Comparison of ENCODE assay signal across 18 cellular contexts in genomic region chr1:12053752-12054548, GRCh38. TPM values are rescaled to one million over a fixed set of nuclear protein-coding genes. Genes with fewer than 3 reads are reported as not detected.
DNase-seq lines count a peak whose midpoint lies in the region; ATAC-seq and TF ChIP-seq lines count a peak whose summit lies in the region.
"Had no signal": no experiment of that assay in that cellular context is flagged by ENCODE, and none has a peak within 500 bp of the region (broad histone marks: within the 10 kb centered on the region; RNA-seq: fewer than 3 reads in every experiment).

No MANE protein-coding gene starts in this region.

- CTCF ChIA-PET in activated CD4-positive, alpha-beta memory T cell treated with anti-CD3 and anti-CD28 coated beads for 36 hours (lab: Charles Lee), result interaction anchor here (1.2 kb wide), 1 partner anchor 13 kb away, joined by 3 read pairs; no protein-coding TSS in a partner anchor
- CTCF ChIA-PET in activated CD4-positive, alpha-beta memory T cell treated with anti-CD3 and anti-CD28 coated beads, Interleukin-2, amount 10 ng/mL, durations not matched to agents 7 days and 5 days (lab: Charles Lee), result interaction anchor here (0.9 kb wide), 1 partner anchor 9 kb away, joined by 3 read pairs; the partner anchor contains the start of gene TNFRSF8

- peaks cover 3% of the 10 kb centered on the region for H3K36me3 Mint-ChIP-seq in activated CD4-positive, alpha-beta memory T cell treated with anti-CD3 and anti-CD28 coated beads for 36 hours
- no peaks in the 10 kb centered on the region for H3K36me3 Mint-ChIP-seq in activated CD4-positive, alpha-beta memory T cell treated with anti-CD3 and anti-CD28 coated beads, Interleukin-2, amount 10 ng/mL, durations not matched to agents 7 days and 5 days (ENCODE audit: low read depth)
- H3K36me3 Mint-ChIP-seq: CD4-positive, alpha-beta memory T cell had no signal

- peak overlapping the region; percentile 64 for H3K27ac Mint-ChIP-seq in activated CD4-positive, alpha-beta memory T cell treated with anti-CD3 and anti-CD28 coated beads for 36 hours
- no peak overlapping the region for H3K27ac Mint-ChIP-seq in activated CD4-positive, alpha-beta memory T cell treated with anti-CD3 and anti-CD28 coated beads, Interleukin-2, amount 10 ng/mL, durations not matched to agents 7 days and 5 days

- H3K4me3 ChIP-seq in osteoblast (ENCODE audit: insufficient read depth, low read length) (no peak overlapping the region), smooth muscle cell (no peak overlapping the region), MM.1S (ENCODE audit: low read length) (no peak overlapping the region)
- H3K4me3 ChIP-seq: A549, coronary artery, heart right ventricle, vagina had no signal

- H3K36me3 ChIP-seq in osteoblast (ENCODE audit: insufficient read depth, low read length) (no peaks in the 10 kb centered on the region), smooth muscle cell (ENCODE audit: low read depth) (no peaks in the 10 kb centered on the region), MM.1S (replicated peaks; ENCODE audit: insufficient read depth, low read length) (no peaks in the 10 kb centered on the region)
- H3K36me3 ChIP-seq: heart right ventricle, vagina had no signal

- no peaks in the 10 kb centered on the region for H3K9me3 Mint-ChIP-seq in activated CD4-positive, alpha-beta memory T cell treated with anti-CD3 and anti-CD28 coated beads for 36 hours
- H3K9me3 Mint-ChIP-seq in activated CD4-positive, alpha-beta memory T cell treated with anti-CD3 and anti-CD28 coated beads, Interleukin-2, amount 10 ng/mL, durations not matched to agents 7 days and 5 days, result no peaks in the 10 kb centered on the region
- H3K9me3 Mint-ChIP-seq: CD4-positive, alpha-beta memory T cell had no signal

- no peaks in the 10 kb centered on the region for H4K20me1 ChIP-seq in osteoblast (ENCODE audit: insufficient read depth, low read length)
- H4K20me1 ChIP-seq in smooth muscle cell (ENCODE audit: low read depth), result no peaks in the 10 kb centered on the region
- no peaks in the 10 kb centered on the region for H4K20me1 ChIP-seq in MM.1S (ENCODE audit: insufficient read depth, low read length)

- DNase-seq in activated CD4-positive, alpha-beta memory T cell treated with anti-CD3 and anti-CD28 coated beads for 36 hours, result peak; percentile 59
- DNase-seq in activated CD4-positive, alpha-beta memory T cell treated with anti-CD3 and anti-CD28 coated beads, Interleukin-2, amount 10 ng/mL, durations not matched to agents 7 days and 5 days, result no peak
- DNase-seq in SK-N-DZ (ENCODE audit: low spot score) (peak; percentile 63), osteoblast (ENCODE audit: insufficient read length, low spot score, missing footprints) (peak; percentile 25), smooth muscle cell (lab: John Stamatoyannopoulos, UW; ENCODE audit: unreplicated experiment) (no peak), MM.1S (no peak), HCEC 1CT (no peak)
- DNase-seq: activated CD4-positive, CD25-positive, alpha-beta regulatory T cell; activated T-cell treated with anti-CD3 and anti-CD28 coated beads, Interleukin-2, amount 50 U/mL, for 1 hour; CD4-positive, alpha-beta memory T cell; kidney glomerular epithelial cell; NCI-H187 treated with DMSO at 0.1 percent for 48 hours; NCI-H524 had no signal

- POLR2A ChIA-PET in activated CD4-positive, alpha-beta memory T cell treated with anti-CD3 and anti-CD28 coated beads for 36 hours (lab: Charles Lee), result interaction anchor here (1.0 to 4.4 kb wide), 2 partner anchors 9 to 13 kb away, joined by 3 to 23 read pairs; no protein-coding TSS in a partner anchor
- POLR2A ChIA-PET in activated CD4-positive, alpha-beta memory T cell treated with anti-CD3 and anti-CD28 coated beads, Interleukin-2, amount 10 ng/mL, durations not matched to agents 7 days and 5 days (lab: Charles Lee), result interaction anchor here (1.0 to 9.6 kb wide), 4 partner anchors 12 to 145 kb away, joined by 3 to 124 read pairs (median 46); partner anchors contain the start of gene TNFRSF8

- H3K4me1 Mint-ChIP-seq in activated CD4-positive, alpha-beta memory T cell treated with anti-CD3 and anti-CD28 coated beads for 36 hours (ENCODE audit: low read depth), result peaks cover 67% of the 10 kb centered on the region
- peaks cover 80% of the 10 kb centered on the region for H3K4me1 Mint-ChIP-seq in activated CD4-positive, alpha-beta memory T cell treated with anti-CD3 and anti-CD28 coated beads, Interleukin-2, amount 10 ng/mL, durations not matched to agents 7 days and 5 days

- intact Hi-C loops in activated CD4-positive, alpha-beta memory T cell treated with anti-CD3 and anti-CD28 coated beads for 36 hours (cut with micrococcal nuclease), result no loop called here

- H3K27ac ChIP-seq in osteoblast (ENCODE audit: low read depth, low read length), result no peak overlapping the region
- H3K27ac ChIP-seq in smooth muscle cell (ENCODE audit: low read depth), result no peak overlapping the region
- H3K27ac ChIP-seq in MM.1S (ENCODE audit: low read length), result no peak overlapping the region
- H3K27ac ChIP-seq: A549, coronary artery, vagina had no signal

- no peaks in the 10 kb centered on the region for H3K27me3 ChIP-seq in osteoblast (ENCODE audit: insufficient read depth, low read length)
- H3K27me3 ChIP-seq in smooth muscle cell (ENCODE audit: low read depth), result no peaks in the 10 kb centered on the region
- H3K27me3 ChIP-seq in MM.1S (replicated peaks; ENCODE audit: insufficient read depth, low read length), result no peaks in the 10 kb centered on the region
- H3K27me3 ChIP-seq: heart right ventricle, vagina had no signal

- no peak overlapping the region for H3K9ac ChIP-seq in smooth muscle cell (ENCODE audit: low read depth)
- no peak overlapping the region for H3K9ac ChIP-seq in MM.1S (ENCODE audit: low read length)

- no peak overlapping the region for H3K4me2 ChIP-seq in osteoblast (ENCODE audit: insufficient read depth, low read length)
- no peak overlapping the region for H3K4me2 ChIP-seq in smooth muscle cell
- no peak overlapping the region for H3K4me2 ChIP-seq in MM.1S (ENCODE audit: low read depth, low read length)
- H3K4me2 ChIP-seq: A549 had no signal

- no peak overlapping the region for H3K4me3 Mint-ChIP-seq in activated CD4-positive, alpha-beta memory T cell treated with anti-CD3 and anti-CD28 coated beads for 36 hours
- H3K4me3 Mint-ChIP-seq in activated CD4-positive, alpha-beta memory T cell treated with anti-CD3 and anti-CD28 coated beads, Interleukin-2, amount 10 ng/mL, durations not matched to agents 7 days and 5 days, result no peak overlapping the region
- H3K4me3 Mint-ChIP-seq: CD4-positive, alpha-beta memory T cell had no signal

- 57% methylated on average over 13 of the region's 13 CpGs for WGBS in smooth muscle cell (ENCODE audit: low lambda C conversion rate)

- ATAC-seq in GM18520 (IDR thresholded peaks at IDR 0.05; ENCODE audit: unreplicated experiment), result peak; percentile 25

- TF ChIP-seq CTCF in osteoblast (IDR thresholded peaks at IDR 0.05; ENCODE audit: extremely low read depth, low read depth, low read length) (no peak), smooth muscle cell (IDR thresholded peaks at IDR 0.05; ENCODE audit: borderline replicate concordance, insufficient read depth, poor library complexity, severe bottlenecking) (no peak), MM.1S (IDR thresholded peaks at IDR 0.05; ENCODE audit: low read length) (no peak)

- H2AFZ ChIP-seq in osteoblast (ENCODE audit: low read length) (no peak overlapping the region), smooth muscle cell (ENCODE audit: low read depth) (no peak overlapping the region), MM.1S (ENCODE audit: low read length) (no peak overlapping the region)

- H3K79me2 ChIP-seq in osteoblast (ENCODE audit: insufficient read depth, low read length) (no peaks in the 10 kb centered on the region), smooth muscle cell (ENCODE audit: low read depth) (no peaks in the 10 kb centered on the region), MM.1S (ENCODE audit: low read length) (no peaks in the 10 kb centered on the region)

- H3F3A ChIP-seq in smooth muscle cell (ENCODE audit: low read depth) (peaks cover 5% of the 10 kb centered on the region), MM.1S (ENCODE audit: insufficient read depth, low read length) (peaks cover 18% of the 10 kb centered on the region)

- H3K4me1 ChIP-seq in osteoblast (ENCODE audit: insufficient read depth, low read length) (peaks cover 10% of the 10 kb centered on the region), smooth muscle cell (ENCODE audit: low read depth) (peaks cover 7% of the 10 kb centered on the region), MM.1S (ENCODE audit: low read length) (peaks cover 25% of the 10 kb centered on the region)

- H3K9me3 ChIP-seq in osteoblast (ENCODE audit: low read depth, low read length) (no peaks in the 10 kb centered on the region), smooth muscle cell (replicated peaks; ENCODE audit: low read depth) (no peaks in the 10 kb centered on the region), MM.1S (replicated peaks; ENCODE audit: insufficient read depth, low read length) (no peaks in the 10 kb centered on the region)
- H3K9me3 ChIP-seq: A549, vagina had no signal

- no peaks in the 10 kb centered on the region for H3K9me2 ChIP-seq in MM.1S (replicated peaks; ENCODE audit: insufficient read depth, low read length)

- H3K27me3 Mint-ChIP-seq in activated CD4-positive, alpha-beta memory T cell treated with anti-CD3 and anti-CD28 coated beads for 36 hours, result peaks cover 4% of the 10 kb centered on the region
- H3K27me3 Mint-ChIP-seq in activated CD4-positive, alpha-beta memory T cell treated with anti-CD3 and anti-CD28 coated beads, Interleukin-2, amount 10 ng/mL, durations not matched to agents 7 days and 5 days, result no peaks in the 10 kb centered on the region

RNA-seq across cellular contexts. Expression of gene TNFRSF8, which starts 9.2 kb away (rescaled TPM):
- 10 to 100 TPM; 31.1 to 33.2 TPM for total RNA-seq in activated CD4-positive, alpha-beta memory T cell treated with anti-CD3 and anti-CD28 coated beads for 36 hours
- 10 to 100 TPM; 32.9 to 34.3 TPM for total RNA-seq in activated CD4-positive, alpha-beta memory T cell treated with anti-CD3 and anti-CD28 coated beads, Interleukin-2, amount 10 ng/mL, durations not matched to agents 7 days and 5 days
- 0.07 and 0.14 TPM in 2 replicates for polyA plus RNA-seq in SK-N-DZ (2014; cell fraction: cytosol; rRNA removed)
- polyA plus RNA-seq in SK-N-DZ (2014; cell fraction: nucleus; rRNA removed), result not detected in 2 replicates
- total RNA-seq in osteoblast (under 0.01 and 0.29 TPM in 2 replicates), smooth muscle cell (0.22 and 0.54 TPM in 2 replicates)
- polyA plus RNA-seq in smooth muscle cell, result 1.3 TPM in 1 of 2 replicates, not detected in the other
- total RNA-seq: CD4-positive, alpha-beta memory T cell had no signal
- polyA plus RNA-seq: CD4-positive, alpha-beta memory T cell had no signal

RNA-seq across cellular contexts. Expression of gene MIIP, which starts 34.7 kb away (rescaled TPM):
- total RNA-seq in activated CD4-positive, alpha-beta memory T cell treated with anti-CD3 and anti-CD28 coated beads for 36 hours, result 10 to 100 TPM; 46.1 to 47.9 TPM
- 10 to 100 TPM; 98.3 to 98.6 TPM for total RNA-seq in activated CD4-positive, alpha-beta memory T cell treated with anti-CD3 and anti-CD28 coated beads, Interleukin-2, amount 10 ng/mL, durations not matched to agents 7 days and 5 days
- 61.1 and 74.3 TPM in 2 replicates for polyA plus RNA-seq in SK-N-DZ (2014; cell fraction: cytosol; rRNA removed)
- polyA plus RNA-seq in SK-N-DZ (2014; cell fraction: nucleus; rRNA removed), result 371 and 472 TPM in 2 replicates
- total RNA-seq in osteoblast (24.2 and 26.4 TPM in 2 replicates), smooth muscle cell (18.9 and 24.0 TPM in 2 replicates)
- 63.3 and 66.5 TPM in 2 replicates for polyA plus RNA-seq in smooth muscle cell

Comparison
In these comparisons a context has a peak if more than half of its experiments do, and no peak if none do; other contexts are left out.
1. DNase-seq: peak in activated CD4-positive, alpha-beta memory T cell treated with anti-CD3 and anti-CD28 coated beads for 36 hours (single experiment), SK-N-DZ (single experiment) and osteoblast (single experiment); none in activated CD4-positive, alpha-beta memory T cell treated with anti-CD3 and anti-CD28 coated beads, Interleukin-2, amount 10 ng/mL, durations not matched to agents 7 days and 5 days (single experiment), smooth muscle cell (single experiment), MM.1S (single experiment) and HCEC 1CT (single experiment).
2. RNA of gene TNFRSF8, which starts 9.2 kb away (total RNA-seq): 32.9 to 34.3 TPM in activated CD4-positive, alpha-beta memory T cell treated with anti-CD3 and anti-CD28 coated beads, Interleukin-2, amount 10 ng/mL, durations not matched to agents 7 days and 5 days and 31.1 to 33.2 TPM in activated CD4-positive, alpha-beta memory T cell treated with anti-CD3 and anti-CD28 coated beads for 36 hours; 0.22 to 0.54 TPM in smooth muscle cell and under 0.01 to 0.29 TPM in osteoblast; every median in the first group is over 10 times any median in the second.